In the genomic region with DNA sequence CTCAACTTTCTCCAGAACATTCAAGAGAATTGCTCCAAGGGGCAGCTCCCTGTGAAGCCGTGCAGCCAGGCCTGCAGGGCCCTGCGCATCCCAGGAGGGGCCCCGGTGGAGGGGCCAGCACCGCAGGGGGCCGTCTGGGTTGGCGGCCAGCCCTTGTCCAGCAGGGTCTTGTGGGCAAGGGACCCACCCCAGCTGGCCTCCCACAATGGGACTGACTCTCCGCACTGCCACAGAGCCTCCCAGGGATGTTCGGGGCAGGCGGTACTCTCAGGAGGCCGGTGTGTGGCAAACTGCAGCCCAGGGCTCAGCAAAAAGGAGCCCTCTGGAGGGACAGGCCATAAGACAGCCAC, we compare ENCODE assay signal across 23 cellular contexts.
"Had no signal": no experiment of that assay in that cellular context is flagged by ENCODE, and none has a peak within 500 bp of the region (broad histone marks: within the 10 kb centered on the region; RNA-seq: fewer than 3 reads in every experiment).

No MANE protein-coding gene starts in this region.

- H3K27me3 ChIP-seq: colonic mucosa, foreskin keratinocyte, gastroesophageal sphincter, heart left ventricle, hepatocyte had no signal

- H3K4me3 ChIP-seq: colonic mucosa, dorsolateral prefrontal cortex, esophagus muscularis mucosa, gastroesophageal sphincter, heart left ventricle, hepatocyte, left lung, lower lobe of right lung, mucosa of descending colon had no signal

- FAIRE-seq: endothelial cell of umbilical vein, frontal cortex had no signal

- DNase-seq: colonic mucosa; cortex of kidney; dermis blood vessel endothelial cell; dorsolateral prefrontal cortex; effector CD4-positive, alpha-beta T cell; effector memory CD4-positive, alpha-beta T cell; foreskin keratinocyte; hypothalamus; immature natural killer cell; islet precursor cell; left cardiac atrium; left ventricle myocardium superior; lower lobe of right lung; mesenchymal stem cell; naive B cell had no signal

- H3K9me3 ChIP-seq: colonic mucosa, esophagus muscularis mucosa, gastroesophageal sphincter, heart left ventricle, left lung, lower lobe of right lung, mucosa of descending colon had no signal

- H3K4me2 ChIP-seq: hepatocyte had no signal

- ATAC-seq: foreskin keratinocyte, gastroesophageal sphincter, heart left ventricle, left cardiac atrium, left lung, left ventricle myocardium superior, lower lobe of right lung, mucosa of descending colon had no signal

- H3K4me1 ChIP-seq: colonic mucosa, foreskin keratinocyte, left lung, lower lobe of right lung had no signal

- H3K27ac ChIP-seq: colonic mucosa, dorsolateral prefrontal cortex, esophagus muscularis mucosa, foreskin keratinocyte, gastroesophageal sphincter, heart left ventricle, hepatocyte, left lung, lower lobe of right lung had no signal

- H3K36me3 ChIP-seq: colonic mucosa, esophagus muscularis mucosa, gastroesophageal sphincter, heart left ventricle, lower lobe of right lung had no signal
